ENCODE assay signal across 8 cellular contexts in the genomic region with DNA sequence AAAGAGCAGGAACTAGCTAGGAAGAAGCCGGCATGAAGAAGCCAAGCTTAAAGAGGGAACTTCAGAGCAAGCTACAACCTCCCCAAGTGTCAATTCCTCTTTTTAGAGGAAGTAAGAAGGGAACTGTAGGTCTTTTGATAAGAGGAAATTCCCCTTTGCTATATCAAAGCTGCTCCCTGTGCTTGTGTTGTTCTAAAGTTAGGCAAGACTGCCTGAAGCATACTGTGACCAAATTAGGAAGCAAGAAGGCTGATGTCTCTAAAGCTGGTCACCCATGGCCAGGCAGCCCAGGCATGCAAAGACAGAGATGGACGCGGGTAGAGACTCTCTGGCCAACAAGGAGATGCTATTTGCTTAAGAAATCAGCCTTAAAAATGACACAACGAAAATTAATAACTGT.
DNase-seq lines count a peak whose midpoint lies in the region; ATAC-seq and TF ChIP-seq lines count a peak whose summit lies in the region.

No MANE protein-coding gene starts in this region.

- ATAC-seq in GM19035 (IDR thresholded peaks at IDR 0.05; ENCODE audit: unreplicated experiment) (peak; percentile 47), HG03457 (IDR thresholded peaks at IDR 0.05; ENCODE audit: unreplicated experiment) (peak; percentile 44), heart right ventricle (peak; percentile 31 to 73 (median 61))
- ATAC-seq in activated T-helper 17 cell treated with anti-CD3 and anti-CD28 coated beads, Interleukin-2, amount 50 U/mL, for 72 hours (replicated peaks) = no peak
- ATAC-seq in stimulated activated memory B cell treated with anti-CD40 and anti-IgM and Interleukin-4, amounts not matched to agents 10 μg/mL and 1 μg/mL and 100 μg/mL, for 72 hours = peak; percentile 92

- H3K9me3 Mint-ChIP-seq in activated T-helper 17 cell treated with anti-CD3 and anti-CD28 coated beads, Interleukin-2, amount 50 U/mL, for 72 hours = no peaks in the 10 kb centered on the region
- no peaks in the 10 kb centered on the region for H3K9me3 Mint-ChIP-seq in stimulated activated memory B cell treated with anti-CD40 and anti-IgM and Interleukin-4, amounts not matched to agents 10 μg/mL and 1 μg/mL and 100 μg/mL, for 72 hours

- H3K36me3 Mint-ChIP-seq in activated T-helper 17 cell treated with anti-CD3 and anti-CD28 coated beads, Interleukin-2, amount 50 U/mL, for 72 hours (ENCODE audit: low read depth) = peaks cover 85% of the 10 kb centered on the region
- H3K36me3 Mint-ChIP-seq in stimulated activated memory B cell treated with anti-CD40 and anti-IgM and Interleukin-4, amounts not matched to agents 10 μg/mL and 1 μg/mL and 100 μg/mL, for 72 hours = peaks cover 46% of the 10 kb centered on the region

- H3K27ac ChIP-seq in heart right ventricle = peak overlapping the region; percentile 68 to 94 (median 88)

- H3K27me3 ChIP-seq in heart right ventricle = no peaks in the 10 kb centered on the region

- intact Hi-C loops in heart right ventricle (cut with DNase I) = no loop called here

- no peak for TF ChIP-seq CTCF in heart right ventricle (IDR thresholded peaks at IDR 0.05)

- peaks cover 78% of the 10 kb centered on the region for H3K4me1 Mint-ChIP-seq in activated T-helper 17 cell treated with anti-CD3 and anti-CD28 coated beads, Interleukin-2, amount 50 U/mL, for 72 hours
- H3K4me1 Mint-ChIP-seq in stimulated activated memory B cell treated with anti-CD40 and anti-IgM and Interleukin-4, amounts not matched to agents 10 μg/mL and 1 μg/mL and 100 μg/mL, for 72 hours = peaks cover 94% of the 10 kb centered on the region

- peak overlapping the region; percentile 96 for H3K27ac Mint-ChIP-seq in activated T-helper 17 cell treated with anti-CD3 and anti-CD28 coated beads, Interleukin-2, amount 50 U/mL, for 72 hours
- peak overlapping the region; percentile 94 for H3K27ac Mint-ChIP-seq in stimulated activated memory B cell treated with anti-CD40 and anti-IgM and Interleukin-4, amounts not matched to agents 10 μg/mL and 1 μg/mL and 100 μg/mL, for 72 hours

- no peaks in the 10 kb centered on the region for H3K27me3 Mint-ChIP-seq in activated T-helper 17 cell treated with anti-CD3 and anti-CD28 coated beads, Interleukin-2, amount 50 U/mL, for 72 hours
- H3K27me3 Mint-ChIP-seq in stimulated activated memory B cell treated with anti-CD40 and anti-IgM and Interleukin-4, amounts not matched to agents 10 μg/mL and 1 μg/mL and 100 μg/mL, for 72 hours = no peaks in the 10 kb centered on the region

- DNase-seq in CD1c-positive myeloid dendritic cell (ENCODE audit: extremely low spot score) = peak; percentile 93
- peak in 1 of 2 donors; percentile 55 for DNase-seq in heart right ventricle
- no peak for DNase-seq in activated CD4-positive, CD25-positive, alpha-beta regulatory T cell (lab: John Stamatoyannopoulos, UW)
- DNase-seq in NCI-H1694 (lab: John Stamatoyannopoulos, UW) = no peak

- H3K4me3 ChIP-seq in heart right ventricle = peak overlapping the region in 3 of 10 donors; percentile 18 to 32 (median 20)

- H3K9me3 ChIP-seq in heart right ventricle = no peaks in the 10 kb centered on the region

- H3K36me3 ChIP-seq in heart right ventricle = peaks cover 0 to 8% (median 0%) of the 10 kb centered on the region in 9 donors

- H3K4me3 Mint-ChIP-seq in activated T-helper 17 cell treated with anti-CD3 and anti-CD28 coated beads, Interleukin-2, amount 50 U/mL, for 72 hours = peak overlapping the region; percentile 85
- H3K4me3 Mint-ChIP-seq in stimulated activated memory B cell treated with anti-CD40 and anti-IgM and Interleukin-4, amounts not matched to agents 10 μg/mL and 1 μg/mL and 100 μg/mL, for 72 hours = peak overlapping the region; percentile 78

- WGBS in heart right ventricle, 2 donors = 16 to 35% methylated on average over 4 of the region's 4 CpGs

- peaks cover 37 to 98% (median 95%) of the 10 kb centered on the region in 9 donors for H3K4me1 ChIP-seq in heart right ventricle
